10 cellular contexts compared by ENCODE assay signal in the genomic region with DNA sequence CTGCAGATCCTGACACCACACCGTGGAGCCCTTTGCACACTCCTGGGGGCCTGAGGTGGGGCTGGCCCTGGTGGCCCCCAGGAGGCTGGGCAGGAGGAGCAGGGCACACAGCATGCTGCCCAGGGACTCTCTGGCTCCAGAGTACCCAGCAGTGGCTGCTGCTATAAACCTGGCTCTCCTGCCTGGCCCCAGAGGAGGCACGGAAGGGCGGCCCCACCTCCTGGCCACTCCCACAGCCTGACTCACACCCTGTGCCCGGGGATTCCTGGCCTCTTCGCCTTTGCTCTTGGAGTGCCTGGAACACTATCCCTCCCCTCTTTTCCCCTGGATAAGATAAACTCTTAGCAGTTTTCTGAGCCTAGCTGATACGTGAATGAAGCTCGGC. TPM values are rescaled to one million over a fixed set of nuclear protein-coding genes. Genes with fewer than 3 reads are reported as not detected.
DNase-seq lines count a peak whose midpoint lies in the region; ATAC-seq and TF ChIP-seq lines count a peak whose summit lies in the region.
"Had no signal": no experiment of that assay in that cellular context is flagged by ENCODE, and none has a peak within 500 bp of the region (broad histone marks: within the 10 kb centered on the region; RNA-seq: fewer than 3 reads in every experiment).

Gene PSAPL1 (minus strand): TSS at position 165 of the 385 bp plus-strand sequence. CDS start 51 bp downstream, at position 114.

- H3K4me3 ChIP-seq in endodermal cell (ENCODE audit: low read length): no peak within 1 kb of the TSS
- no peak within 1 kb of the TSS for H3K4me3 ChIP-seq in MM.1S (ENCODE audit: low read length)

- H4K20me1 ChIP-seq in MM.1S (ENCODE audit: insufficient read depth, low read length): no peaks in the 10 kb centered on the region

- H3K79me2 ChIP-seq in MM.1S (ENCODE audit: low read length): no peaks in the 10 kb centered on the region

- H3K4me2 ChIP-seq in MM.1S (ENCODE audit: low read depth, low read length): no peak within 1 kb of the TSS

- H3K4me3 Mint-ChIP-seq in endodermal cell: no peak within 1 kb of the TSS
- peak within 1 kb of the TSS; percentile 74 for H3K4me3 Mint-ChIP-seq in natural killer cell
- H3K4me3 Mint-ChIP-seq: activated naive CD8-positive, alpha-beta T cell treated with anti-CD3 and anti-CD28 coated beads, Interleukin-2, amount 10 ng/mL, durations not matched to agents 7 days and 5 days had no signal

- peak in 2 of 3 donors; percentile 33 to 54 for ATAC-seq in natural killer cell
- ATAC-seq in GM19455 (IDR thresholded peaks at IDR 0.05; ENCODE audit: unreplicated experiment): no peak
- no peak for ATAC-seq in GM19452 (IDR thresholded peaks at IDR 0.05; ENCODE audit: unreplicated experiment)

- no peak within 1 kb of the TSS for H3K9ac ChIP-seq in endodermal cell (ENCODE audit: extremely low read depth, low read length, poor library complexity, severe bottlenecking)
- H3K9ac ChIP-seq in MM.1S (ENCODE audit: low read length): no peak within 1 kb of the TSS

- H3K27ac ChIP-seq in endodermal cell (ENCODE audit: low read depth, low read length) (no peak within 1 kb of the TSS), MM.1S (ENCODE audit: low read length) (no peak within 1 kb of the TSS)

- WGBS in endodermal cell (ENCODE audit: insufficient coverage in 1 of 2, insufficient read length in 1 of 2), 2 experiments: 23 to 37% methylated on average over 4 to 7 of the region's 7 CpGs

- intact Hi-C loops in natural killer cell (cut with micrococcal nuclease): loop anchor here (1.0 to 10.0 kb wide), 3 partner anchors 90 to 280 kb away; no protein-coding TSS in a partner anchor

- H3K9me3 Mint-ChIP-seq in endodermal cell (peaks cover 11% of the 10 kb centered on the region), natural killer cell (no peaks in the 10 kb centered on the region)
- H3K9me3 Mint-ChIP-seq: activated naive CD8-positive, alpha-beta T cell treated with anti-CD3 and anti-CD28 coated beads, Interleukin-2, amount 10 ng/mL, durations not matched to agents 7 days and 5 days had no signal

- H3K4me1 ChIP-seq in endodermal cell (ENCODE audit: control insufficient read depth, insufficient read depth, low read length): peaks cover 4% of the 10 kb centered on the region
- no peaks in the 10 kb centered on the region for H3K4me1 ChIP-seq in MM.1S (ENCODE audit: low read length)

- peak; percentile 85 for DNase-seq in Daoy (ENCODE audit: low read depth)
- DNase-seq in M059J (ENCODE audit: low read depth): peak; percentile 72
- peak; percentile 90 for DNase-seq in endodermal cell
- no peak for DNase-seq in natural killer cell
- no peak for DNase-seq in MM.1S
- no peak for DNase-seq in DMS153 (lab: John Stamatoyannopoulos, UW)
- DNase-seq: activated naive CD8-positive, alpha-beta T cell treated with anti-CD3 and anti-CD28 coated beads, Interleukin-2, amount 10 ng/mL, durations not matched to agents 7 days and 5 days; stimulated activated CD4-positive, alpha-beta T cell treated with anti-CD3 and anti-CD28 coated beads, Interleukin-4, amount 100 ng/mL, for 24 hours had no signal

- H3K9me3 ChIP-seq in endodermal cell (ENCODE audit: control insufficient read depth, low read length) (no peaks in the 10 kb centered on the region), MM.1S (replicated peaks; ENCODE audit: insufficient read depth, low read length) (no peaks in the 10 kb centered on the region)

- no peaks in the 10 kb centered on the region for H3K36me3 Mint-ChIP-seq in endodermal cell (ENCODE audit: low read depth)
- no peaks in the 10 kb centered on the region for H3K36me3 Mint-ChIP-seq in natural killer cell
- H3K36me3 Mint-ChIP-seq: activated naive CD8-positive, alpha-beta T cell treated with anti-CD3 and anti-CD28 coated beads, Interleukin-2, amount 10 ng/mL, durations not matched to agents 7 days and 5 days had no signal

- H3K27me3 Mint-ChIP-seq in endodermal cell (ENCODE audit: insufficient read depth) (peaks cover 11% of the 10 kb centered on the region), natural killer cell (ENCODE audit: low read depth in 2 of 2) (peaks cover 41 to 48% of the 10 kb centered on the region in 2 donors)
- H3K27me3 Mint-ChIP-seq: activated naive CD8-positive, alpha-beta T cell treated with anti-CD3 and anti-CD28 coated beads, Interleukin-2, amount 10 ng/mL, durations not matched to agents 7 days and 5 days had no signal

- TF ChIP-seq CTCF in endodermal cell (conservative IDR thresholded peaks at IDR 0.05) (no peak), natural killer cell (IDR thresholded peaks at IDR 0.05) (no peak), MM.1S (IDR thresholded peaks at IDR 0.05; ENCODE audit: low read length) (no peak)

- H3K36me3 ChIP-seq in endodermal cell (ENCODE audit: control insufficient read depth, insufficient read depth, low read length): no peaks in the 10 kb centered on the region
- H3K36me3 ChIP-seq in MM.1S (replicated peaks; ENCODE audit: insufficient read depth, low read length): no peaks in the 10 kb centered on the region

- peaks cover 20% of the 10 kb centered on the region for H3K4me1 Mint-ChIP-seq in endodermal cell
- peaks cover 15 to 21% of the 10 kb centered on the region in 2 donors for H3K4me1 Mint-ChIP-seq in natural killer cell
- H3K4me1 Mint-ChIP-seq: activated naive CD8-positive, alpha-beta T cell treated with anti-CD3 and anti-CD28 coated beads, Interleukin-2, amount 10 ng/mL, durations not matched to agents 7 days and 5 days had no signal

- H3K27me3 ChIP-seq in endodermal cell (ENCODE audit: control insufficient read depth, insufficient read depth, low read length, poor library complexity, severe bottlenecking) (no peaks in the 10 kb centered on the region), MM.1S (replicated peaks; ENCODE audit: insufficient read depth, low read length) (peaks cover 97% of the 10 kb centered on the region)

- no peak within 1 kb of the TSS for H2AFZ ChIP-seq in MM.1S (ENCODE audit: low read length)

- H3K27ac Mint-ChIP-seq in endodermal cell (peak within 1 kb of the TSS; percentile 64), natural killer cell (peak within 1 kb of the TSS; percentile 64 to 78)
- H3K27ac Mint-ChIP-seq: activated naive CD8-positive, alpha-beta T cell treated with anti-CD3 and anti-CD28 coated beads, Interleukin-2, amount 10 ng/mL, durations not matched to agents 7 days and 5 days had no signal

- no peaks in the 10 kb centered on the region for H3K9me2 ChIP-seq in MM.1S (replicated peaks; ENCODE audit: insufficient read depth, low read length)

- H3F3A ChIP-seq in MM.1S (ENCODE audit: insufficient read depth, low read length): no peaks in the 10 kb centered on the region

RNA-seq across cellular contexts. Expression of gene PSAPL1, which starts in this region (rescaled TPM):
- total RNA-seq in Daoy (2014; rRNA removed; shearing (Covaris generic)): not detected in 2 replicates
- not detected in 2 replicates for total RNA-seq in M059J (2014; rRNA removed; shearing (Covaris generic))
- total RNA-seq in endodermal cell (under 1 TPM; 0.13 to 0.24 TPM), natural killer cell (not detected)
- not detected for polyA plus RNA-seq in endodermal cell (2013, experiment 1 of 2)
- polyA plus RNA-seq in endodermal cell (2013, experiment 2 of 2): not detected
- total RNA-seq: activated naive CD8-positive, alpha-beta T cell treated with anti-CD3 and anti-CD28 coated beads, Interleukin-2, amount 10 ng/mL, durations not matched to agents 7 days and 5 days had no signal

Comparison
In these comparisons a context has a peak if more than half of its experiments do, and no peak if none do; other contexts are left out.
1. Peak in DNase-seq in Daoy; RNA of the gene not detected or under 1 TPM.
2. Peak in DNase-seq in M059J; RNA of the gene not detected or under 1 TPM.
3. Peak in DNase-seq in endodermal cell; RNA of the gene not detected or under 1 TPM.
4. Peak in ATAC-seq in natural killer cell; RNA of the gene not detected or under 1 TPM.